In the genomic region with DNA sequence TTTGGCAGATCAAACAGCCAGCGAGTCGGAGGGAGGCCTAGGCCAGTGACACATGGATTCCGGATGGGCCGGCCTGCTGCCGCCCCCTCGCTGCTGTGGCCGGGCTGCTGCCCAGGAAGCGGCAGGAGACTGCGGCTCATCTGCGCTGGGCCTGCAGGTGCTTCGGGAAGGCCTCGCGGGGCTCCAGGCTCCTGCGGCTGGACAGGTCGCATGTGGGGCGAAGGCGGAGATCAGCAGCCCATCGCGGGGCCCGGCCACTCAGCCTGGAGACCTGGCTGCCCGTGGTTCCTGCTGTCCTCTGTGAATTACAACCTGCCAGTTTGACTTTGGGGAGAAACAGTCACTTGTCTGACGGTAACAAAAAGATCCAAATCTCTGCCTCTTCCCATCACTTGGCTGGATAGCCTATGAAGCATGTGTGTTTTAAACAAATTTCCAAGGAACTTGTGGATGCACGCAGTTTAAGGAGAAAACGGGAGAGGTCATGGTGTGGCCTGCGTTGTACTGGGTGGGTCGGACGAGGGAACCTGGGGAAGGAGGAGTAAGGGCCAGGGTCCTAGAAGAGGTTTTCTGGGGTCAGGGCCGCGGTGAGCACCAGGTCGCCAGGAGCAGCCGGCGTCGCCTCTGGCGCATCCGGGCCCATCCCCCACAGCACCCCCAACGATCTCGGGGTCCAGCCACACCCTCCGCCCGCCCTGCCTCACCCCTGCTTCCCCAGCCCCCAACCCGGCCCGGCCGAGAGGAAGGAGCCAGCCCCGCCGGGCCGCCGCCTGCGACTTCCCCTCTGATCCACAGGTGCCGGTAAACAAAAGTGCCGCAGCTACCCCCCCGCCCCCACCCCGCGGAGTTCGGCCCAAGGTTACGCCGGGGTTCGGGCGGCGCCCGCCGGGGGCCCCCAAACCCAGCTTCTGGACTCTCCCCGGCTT, we compare ENCODE assay signal across 8 cellular contexts. TPM values are rescaled to one million over a fixed set of nuclear protein-coding genes. Genes with fewer than 3 reads are reported as not detected.
DNase-seq lines count a peak whose midpoint lies in the region; ATAC-seq and TF ChIP-seq lines count a peak whose summit lies in the region.

No MANE protein-coding gene starts in this region.

- no peaks in the 10 kb centered on the region for H3K9me3 Mint-ChIP-seq in activated CD8-positive, alpha-beta memory T cell treated with anti-CD3 and anti-CD28 coated beads, Interleukin-2, amount 10 ng/mL, durations not matched to agents 7 days and 5 days (ENCODE audit: low read depth)

- H3K36me3 ChIP-seq in parathyroid adenoma (ENCODE audit: control insufficient read depth, insufficient read depth, low read length): no peaks in the 10 kb centered on the region
- no peaks in the 10 kb centered on the region for H3K36me3 ChIP-seq in brain microvascular endothelial cell (replicated peaks)

- peak; percentile 18 for ATAC-seq in activated CD8-positive, alpha-beta memory T cell treated with anti-CD3 and anti-CD28 coated beads, Interleukin-2, amount 10 ng/mL, durations not matched to agents 7 days and 5 days
- no peak for ATAC-seq in HG03280 (IDR thresholded peaks at IDR 0.05; ENCODE audit: unreplicated experiment)

- TF ChIP-seq CTCF in GM12864 (IDR thresholded peaks at IDR 0.05; ENCODE audit: low read depth, low read length, missing control alignments) (no peak), fibroblast of mammary gland (conservative IDR thresholded peaks at IDR 0.05; ENCODE audit: control insufficient read depth, insufficient read depth, low read depth, low read length) (no peak), parathyroid adenoma (IDR thresholded peaks at IDR 0.05) (no peak), brain microvascular endothelial cell (IDR thresholded peaks at IDR 0.05; ENCODE audit: low read depth, low read length, missing control alignments) (no peak)

- peak overlapping the region; percentile 19 for H3K27ac ChIP-seq in parathyroid adenoma
- no peak overlapping the region for H3K27ac ChIP-seq in brain microvascular endothelial cell

- CTCF ChIA-PET in activated CD8-positive, alpha-beta memory T cell treated with anti-CD3 and anti-CD28 coated beads, Interleukin-2, amount 10 ng/mL, durations not matched to agents 7 days and 5 days (lab: Charles Lee): interaction anchor here (0.6 to 4.9 kb wide), 9 partner anchors 17 to 255 kb away, joined by 3 to 25 read pairs (median 4); no protein-coding TSS in a partner anchor

- no peaks in the 10 kb centered on the region for H3K27me3 Mint-ChIP-seq in activated CD8-positive, alpha-beta memory T cell treated with anti-CD3 and anti-CD28 coated beads, Interleukin-2, amount 10 ng/mL, durations not matched to agents 7 days and 5 days

- no peaks in the 10 kb centered on the region for H3K9me3 ChIP-seq in parathyroid adenoma (ENCODE audit: control insufficient read depth, low read length)

- in situ Hi-C loops in brain microvascular endothelial cell (cut with HindIII; ENCODE audit: low pct_ligation_motif_present, low sequenced_read_pairs): no loop called here

- H3K79me2 ChIP-seq in parathyroid adenoma: no peaks in the 10 kb centered on the region

- peak overlapping the region; percentile 89 for H3K27ac Mint-ChIP-seq in activated CD8-positive, alpha-beta memory T cell treated with anti-CD3 and anti-CD28 coated beads, Interleukin-2, amount 10 ng/mL, durations not matched to agents 7 days and 5 days

- H2AFZ ChIP-seq in parathyroid adenoma: no peak overlapping the region

- H3K4me3 ChIP-seq in GM12864 (ENCODE audit: low read depth, low read length) (peak overlapping the region; percentile 49), fibroblast of mammary gland (ENCODE audit: control insufficient read depth, low read depth, low read length) (no peak overlapping the region), parathyroid adenoma (ENCODE audit: low read depth, low read length) (no peak overlapping the region), brain microvascular endothelial cell (ENCODE audit: low read depth, low read length) (no peak overlapping the region)

- H3K4me1 Mint-ChIP-seq in activated CD8-positive, alpha-beta memory T cell treated with anti-CD3 and anti-CD28 coated beads, Interleukin-2, amount 10 ng/mL, durations not matched to agents 7 days and 5 days: peaks cover 65% of the 10 kb centered on the region

- peaks cover 17% of the 10 kb centered on the region for H3K36me3 Mint-ChIP-seq in activated CD8-positive, alpha-beta memory T cell treated with anti-CD3 and anti-CD28 coated beads, Interleukin-2, amount 10 ng/mL, durations not matched to agents 7 days and 5 days

- H3K4me2 ChIP-seq in parathyroid adenoma (ENCODE audit: low read length): no peak overlapping the region

- no peak for DNase-seq in GM12864 (ENCODE audit: low read depth)
- peak; percentile 78 for DNase-seq in activated CD8-positive, alpha-beta memory T cell treated with anti-CD3 and anti-CD28 coated beads, Interleukin-2, amount 10 ng/mL, durations not matched to agents 7 days and 5 days
- peak; percentile 22 for DNase-seq in fibroblast of mammary gland (ENCODE audit: low read depth)
- no peak for DNase-seq in brain microvascular endothelial cell
- no peak for DNase-seq in DMS79 treated with DMSO at 0.1 percent for 48 hours (lab: John Stamatoyannopoulos, UW)
- no peak for DNase-seq in NCI-H1092 (lab: John Stamatoyannopoulos, UW)

- H3K27me3 ChIP-seq in parathyroid adenoma (ENCODE audit: control insufficient read depth, insufficient read depth, low read length) (no peaks in the 10 kb centered on the region), brain microvascular endothelial cell (replicated peaks) (peaks cover 22% of the 10 kb centered on the region)

- peak overlapping the region; percentile 83 for H3K4me3 Mint-ChIP-seq in activated CD8-positive, alpha-beta memory T cell treated with anti-CD3 and anti-CD28 coated beads, Interleukin-2, amount 10 ng/mL, durations not matched to agents 7 days and 5 days

- peaks cover 10% of the 10 kb centered on the region for H3K4me1 ChIP-seq in parathyroid adenoma

- H3K9ac ChIP-seq in parathyroid adenoma: no peak overlapping the region

RNA-seq across cellular contexts. Expression of a gene that starts 1.6 kb away (rescaled TPM):
- total RNA-seq in activated CD8-positive, alpha-beta memory T cell treated with anti-CD3 and anti-CD28 coated beads, Interleukin-2, amount 10 ng/mL, durations not matched to agents 7 days and 5 days: 100 to 1,000 TPM in 1 of 2 experiments, 10 to 100 TPM in 1; 51.9 to 127 TPM

Comparison
In these comparisons a context has a peak if more than half of its experiments do, and no peak if none do; other contexts are left out.
1. DNase-seq: peak in activated CD8-positive, alpha-beta memory T cell treated with anti-CD3 and anti-CD28 coated beads, Interleukin-2, amount 10 ng/mL, durations not matched to agents 7 days and 5 days (single experiment) and fibroblast of mammary gland (single experiment); none in GM12864 (single experiment), brain microvascular endothelial cell (single experiment), DMS79 treated with DMSO at 0.1 percent for 48 hours (single experiment) and NCI-H1092 (single experiment).